Comparison of ENCODE assay signal across 8 cellular contexts in genomic region chr11:78000193-78000592, GRCh38. TPM values are rescaled to one million over a fixed set of nuclear protein-coding genes. Genes with fewer than 3 reads are reported as not detected.
DNase-seq lines count a peak whose midpoint lies in the region; ATAC-seq, FAIRE-seq and TF ChIP-seq lines count a peak whose summit lies in the region.

No MANE protein-coding gene starts in this region.

- ATAC-seq in HG03565 (IDR thresholded peaks at IDR 0.05; ENCODE audit: unreplicated experiment): peak; percentile 45
- peak; percentile 77 for ATAC-seq in esophagus mucosa

- H3K4me3 Mint-ChIP-seq in nephron: no peak overlapping the region

- no peak for FAIRE-seq in urothelium cell line (lab: Jason Lieb, UNC)

- H3K36me3 Mint-ChIP-seq in nephron (ENCODE audit: low read depth): no peaks in the 10 kb centered on the region

- H3K4me1 Mint-ChIP-seq in nephron: peaks cover 1% of the 10 kb centered on the region

- H3K9me3 Mint-ChIP-seq in nephron: no peaks in the 10 kb centered on the region

- peak; percentile 53 to 61 (median 57) for TF ChIP-seq CTCF in nephron (IDR thresholded peaks at IDR 0.05; ENCODE audit: unreplicated experiment in 3 of 3)

- peak; percentile 85 for DNase-seq in SIG-M5 treated with dmso at 0.1 percent for 504 hours (lab: John Stamatoyannopoulos, UW; ENCODE audit: unreplicated experiment)
- no peak for DNase-seq in SIG-M5 (lab: John Stamatoyannopoulos, UW)
- peak; percentile 91 for DNase-seq in NCI-H69 (lab: John Stamatoyannopoulos, UW)
- peak in 2 of 3 experiments; percentile 4 to 17 for DNase-seq in activated CD8-positive, alpha-beta memory T cell treated with anti-CD3 and anti-CD28 coated beads for 48 hours (ENCODE audit: low read depth in 2 of 3, low spot score in 2 of 3)
- DNase-seq in urothelium cell line (ENCODE audit: low spot score): peak; percentile 79

- H3K27ac Mint-ChIP-seq in nephron: peak overlapping the region in 2 of 3 experiments; percentile 11 to 16

- no peaks in the 10 kb centered on the region for H3K27me3 Mint-ChIP-seq in nephron (ENCODE audit: low read depth)

RNA-seq across cellular contexts. Expression of gene INTS4, which starts 5.7 kb away (rescaled TPM):
- 16.1 TPM for total RNA-seq in esophagus mucosa

RNA-seq across cellular contexts. Expression of gene KCTD14, which starts 22.9 kb away (rescaled TPM):
- 2.3 TPM for total RNA-seq in esophagus mucosa
